In the genomic region with DNA sequence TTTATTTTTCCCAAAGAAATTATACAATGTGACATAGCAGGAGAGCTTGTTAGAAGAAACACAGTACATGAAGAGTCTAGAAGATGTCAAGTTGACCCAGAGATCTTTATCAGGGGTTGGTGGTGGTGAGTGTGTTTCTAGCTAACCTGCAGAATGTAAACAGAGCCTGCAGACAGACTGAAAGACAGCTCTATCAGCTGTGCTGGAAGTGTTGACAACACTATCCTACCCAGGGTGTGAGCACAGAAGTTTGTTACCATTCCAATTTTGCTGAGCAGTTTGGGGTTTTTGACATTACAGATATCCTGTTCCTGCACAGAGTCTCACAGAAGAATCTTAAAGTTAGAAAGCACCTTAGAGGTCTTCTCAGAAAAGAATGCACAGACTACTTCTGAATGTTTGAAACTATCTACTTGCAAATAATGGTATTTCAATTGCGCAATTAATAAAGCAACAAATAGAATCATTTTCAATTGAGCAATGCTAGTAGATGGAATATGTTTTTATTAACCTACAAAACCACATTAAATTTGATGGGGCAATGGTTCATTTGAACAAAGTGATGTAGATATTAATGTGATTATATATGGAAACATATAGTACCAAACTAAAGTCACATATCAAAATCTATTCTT, we compare ENCODE assay signal across 22 cellular contexts. TPM values are rescaled to one million over a fixed set of nuclear protein-coding genes. Genes with fewer than 3 reads are reported as not detected.
DNase-seq lines count a peak whose midpoint lies in the region; ATAC-seq, FAIRE-seq and TF ChIP-seq lines count a peak whose summit lies in the region.
"Had no signal": no experiment of that assay in that cellular context is flagged by ENCODE, and none has a peak within 500 bp of the region (broad histone marks: within the 10 kb centered on the region; RNA-seq: fewer than 3 reads in every experiment).

No MANE protein-coding gene starts in this region.

- CTCF ChIA-PET in HEK293 (lab: Yijun Ruan, JAX): interaction anchor here (0.9 kb wide), 1 partner anchor 10 kb away, joined by 4 read pairs; no protein-coding TSS in a partner anchor

- H4K20me1 ChIP-seq in astrocyte (ENCODE audit: insufficient read depth, low read length): no peaks in the 10 kb centered on the region

- peaks cover 2% of the 10 kb centered on the region for H3K9me3 Mint-ChIP-seq in astrocyte (ENCODE audit: unreplicated experiment)

- H3K27ac Mint-ChIP-seq in astrocyte (ENCODE audit: unreplicated experiment): no peak overlapping the region
- H3K27ac Mint-ChIP-seq: CD4-positive, alpha-beta memory T cell had no signal

- H3K4me2 ChIP-seq in astrocyte (ENCODE audit: low read length): no peak overlapping the region

- H3K79me2 ChIP-seq in astrocyte (ENCODE audit: insufficient read depth, low read length): no peaks in the 10 kb centered on the region

- POLR2A ChIA-PET in HEK293 (lab: Yijun Ruan, JAX): no interaction called here

- peaks cover 27% of the 10 kb centered on the region for H3K27me3 Mint-ChIP-seq in astrocyte (ENCODE audit: low read depth, unreplicated experiment)

- H3K9me3 ChIP-seq in HEK293 (ENCODE audit: control insufficient read depth, insufficient read depth, low read depth, low read length) (no peaks in the 10 kb centered on the region), astrocyte (ENCODE audit: insufficient read depth, low read depth, low read length) (no peaks in the 10 kb centered on the region), small intestine (ENCODE audit: control insufficient read depth, low read depth) (no peaks in the 10 kb centered on the region), colonic mucosa (no peaks in the 10 kb centered on the region)

- H3K27me3 ChIP-seq in astrocyte (ENCODE audit: insufficient read depth, low read length) (peaks cover 4% of the 10 kb centered on the region), small intestine (ENCODE audit: control insufficient read depth in 2 of 2, insufficient read depth in 2 of 2, low read length in 2 of 2) (no peaks in the 10 kb centered on the region), colonic mucosa (no peaks in the 10 kb centered on the region)

- H3K4me3 Mint-ChIP-seq in astrocyte (ENCODE audit: unreplicated experiment): no peak overlapping the region

- no peak overlapping the region for H3K4me3 ChIP-seq in HEK293 (ENCODE audit: low read depth, low read length)
- H3K4me3 ChIP-seq in astrocyte (ENCODE audit: insufficient read depth, low read depth, low read length): no peak overlapping the region
- no peak overlapping the region for H3K4me3 ChIP-seq in small intestine (ENCODE audit: low read depth in 1 of 2, low read length in 2 of 2)
- H3K4me3 ChIP-seq in colonic mucosa: no peak overlapping the region
- H3K4me3 ChIP-seq: GM23248 had no signal

- no peak for TF ChIP-seq CTCF in HEK293 (tag by site-specific recombination; IDR thresholded peaks at IDR 0.05)
- no peak for TF ChIP-seq CTCF in astrocyte (IDR thresholded peaks at IDR 0.05; ENCODE audit: insufficient read depth, low read depth, low read length)
- no peak for TF ChIP-seq CTCF in colonic mucosa (IDR thresholded peaks at IDR 0.05)

- no peaks in the 10 kb centered on the region for H3K4me1 Mint-ChIP-seq in astrocyte (ENCODE audit: low read depth, unreplicated experiment)
- H3K4me1 Mint-ChIP-seq: CD4-positive, alpha-beta memory T cell had no signal

- H2AFZ ChIP-seq in astrocyte (ENCODE audit: low read depth, low read length): no peak overlapping the region
- H2AFZ ChIP-seq: GM23248 had no signal

- no peak overlapping the region for H3K9ac ChIP-seq in astrocyte (ENCODE audit: low read length)
- no peak overlapping the region for H3K9ac ChIP-seq in colonic mucosa (ENCODE audit: low read depth in 2 of 2, low read length in 2 of 2)
- H3K9ac ChIP-seq: GM23248 had no signal

- WGBS in small intestine, 3 donors: 84 to 89% (median 88%) methylated on average over 1 of the region's 1 CpG

- FAIRE-seq in astrocyte (lab: Jason Lieb, UNC) (peak; percentile 89), small intestine (lab: Jason Lieb, UNC) (peak; percentile 19)
- FAIRE-seq: G401.6, GM12892, H1 had no signal

- intact Hi-C loops in Right ventricle myocardium superior (cut with DNase I): no loop called here
- intact Hi-C loops in left cardiac atrium (cut with DNase I): no loop called here
- intact Hi-C loops in colonic mucosa (cut with DNase I): no loop called here

- ATAC-seq in Right ventricle myocardium superior (ENCODE audit: poor library complexity) (peak; percentile 83), left cardiac atrium (no peak)

- H3K4me1 ChIP-seq in HEK293 (ENCODE audit: control insufficient read depth, insufficient read depth, low read length) (no peaks in the 10 kb centered on the region; the same call in none of the 2 replicates), astrocyte (ENCODE audit: insufficient read depth, low read length) (no peaks in the 10 kb centered on the region), small intestine (ENCODE audit: control insufficient read depth in 2 of 2, insufficient read depth in 1 of 2, low read depth in 1 of 2, low read length in 1 of 2) (no peaks in the 10 kb centered on the region), colonic mucosa (no peaks in the 10 kb centered on the region)

- H3K36me3 ChIP-seq in HEK293 (ENCODE audit: control insufficient read depth in 2 of 2, insufficient read depth in 1 of 2, low read length in 2 of 2) (no peaks in the 10 kb centered on the region), astrocyte (ENCODE audit: insufficient read depth, low read length) (no peaks in the 10 kb centered on the region), small intestine (ENCODE audit: control insufficient read depth in 2 of 2, insufficient read depth in 2 of 2, low read length in 2 of 2) (no peaks in the 10 kb centered on the region), colonic mucosa (no peaks in the 10 kb centered on the region)

- DNase-seq in Right ventricle myocardium superior (no peak), left cardiac atrium (no peak), astrocyte (ENCODE audit: low read depth) (no peak), small intestine (no peak), 8988T (no peak), colonic mucosa (no peak)
- DNase-seq: C1 segment of cervical spinal cord; Calu3; CD4-positive, alpha-beta memory T cell; COR-L47; DMS53; DND-41; GM23248; H7; HCEC 1CT had no signal

- H3K36me3 Mint-ChIP-seq in astrocyte (ENCODE audit: low read depth, unreplicated experiment): no peaks in the 10 kb centered on the region
- H3K36me3 Mint-ChIP-seq: CD4-positive, alpha-beta memory T cell had no signal

- H3K27ac ChIP-seq in HEK293 (ENCODE audit: extremely low read depth, low read depth, low read length) (no peak overlapping the region), astrocyte (ENCODE audit: low read depth, low read length) (no peak overlapping the region), small intestine (ENCODE audit: low read depth in 1 of 2, low read length in 1 of 2) (no peak overlapping the region), colonic mucosa (no peak overlapping the region)
- H3K27ac ChIP-seq: GM23248 had no signal

TF ChIP-seq in HEK293, 187 proteins besides CTCF, POLR2A, EP300 and RAD21:
- no peak for TF ChIP-seq MYNN (tag by site-specific recombination; IDR thresholded peaks at IDR 0.05; ENCODE audit: borderline replicate concordance)
- TF ChIP-seq ZSCAN16 (tag by site-specific recombination; IDR thresholded peaks at IDR 0.05): 0 out of 2 replicates have a peak, but pooled peaks have one; percentile 31

RNA-seq across cellular contexts. Expression of gene SOX3, which starts 12.4 kb away (rescaled TPM):
- total RNA-seq in Right ventricle myocardium superior: not detected
- not detected for total RNA-seq in left cardiac atrium
- 0.26 and 0.98 TPM in 2 replicates for total RNA-seq in astrocyte
- polyA plus RNA-seq in small intestine: not detected
- not detected for total RNA-seq in colonic mucosa
- total RNA-seq: A172; A673; Calu3; CD4-positive, alpha-beta memory T cell; GM23248 had no signal
- polyA plus RNA-seq: BJ; CD4-positive, alpha-beta memory T cell; GM23248 had no signal
